8 cellular contexts compared by ENCODE assay signal in the genomic region with DNA sequence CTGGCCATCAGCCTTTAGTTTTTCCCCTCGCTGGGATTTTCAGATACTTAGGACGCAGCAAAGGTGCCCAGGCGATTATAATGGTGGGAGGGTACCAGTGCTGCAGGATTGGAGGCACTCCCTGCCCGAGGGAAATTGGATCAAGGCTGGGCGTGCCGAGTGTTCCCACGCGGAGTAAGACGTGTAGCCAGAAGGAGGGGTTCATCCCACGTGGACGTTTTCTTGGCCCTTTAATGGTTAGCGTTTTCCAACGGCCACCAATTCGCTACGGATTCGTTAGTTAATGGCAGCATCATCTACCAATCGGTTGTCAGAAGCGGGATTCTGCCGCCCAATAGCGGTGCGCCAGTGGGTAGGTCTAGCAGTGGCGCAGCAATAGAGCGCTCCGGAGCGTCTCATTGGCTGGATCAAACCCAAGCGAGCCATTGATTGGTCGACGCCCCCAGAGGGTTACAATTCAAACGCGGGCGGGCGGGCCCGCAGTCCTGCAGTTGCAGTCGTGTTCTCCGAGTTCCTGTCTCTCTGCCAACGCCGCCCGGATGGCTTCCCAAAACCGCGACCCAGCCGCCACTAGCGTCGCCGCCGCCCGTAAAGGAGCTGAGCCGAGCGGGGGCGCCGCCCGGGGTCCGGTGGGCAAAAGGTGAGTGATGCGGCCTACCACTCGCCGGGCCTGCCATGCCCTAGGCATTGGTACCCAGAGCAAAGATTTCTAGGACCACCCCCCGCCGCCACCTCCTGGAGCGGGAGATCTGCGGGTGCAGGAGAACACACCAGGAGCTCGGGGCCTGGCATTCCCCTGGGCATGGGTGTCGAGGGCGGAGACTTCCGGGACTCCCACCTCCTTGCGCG. TPM values are rescaled to one million over a fixed set of nuclear protein-coding genes. Genes with fewer than 3 reads are reported as not detected.
DNase-seq lines count a peak whose midpoint lies in the region; ATAC-seq, FAIRE-seq and TF ChIP-seq lines count a peak whose summit lies in the region.

A gene (plus strand): TSS at position 488 of the 849 bp plus-strand sequence. CDS start 52 bp downstream, at position 540.

- peak within 1 kb of the TSS; percentile 87 for H3K4me3 Mint-ChIP-seq in T-helper 17 cell

- DNase-seq in GM13977 (ENCODE audit: low spot score) (peak; percentile 98), NCI-H1694 (lab: John Stamatoyannopoulos, UW) (peak; percentile 99), T-helper 17 cell (peak; percentile 84 to 89 (median 89)), amygdala (lab: John Stamatoyannopoulos, UW) (peak; percentile 81 to 100 (median 96)), left ventricle myocardium superior (peak; percentile 96), prostate gland (ENCODE audit: low spot score) (peak; percentile 99), urothelium cell line (ENCODE audit: low spot score) (peak; percentile 99)

- peaks cover 4% of the 10 kb centered on the region for H3K4me1 ChIP-seq in prostate gland (replicated peaks)

- WGBS in prostate gland = under 1% methylated on average over 65 of the region's 65 CpGs

- no peak for TF ChIP-seq POLR2A in prostate gland (IDR thresholded peaks at IDR 0.05)

- peaks cover 4% of the 10 kb centered on the region for H3K36me3 Mint-ChIP-seq in T-helper 17 cell (ENCODE audit: low read depth)

- intact Hi-C loops in left ventricle myocardium superior (cut with micrococcal nuclease) (no loop called here), prostate gland (cut with DNase I) (no loop called here)

- in situ Hi-C loops in GM13977 (cut with MboI; ENCODE audit: low pct_unique_long_range_greater_than_20kb, low sequenced_read_pairs, unreplicated experiment) = no loop called here

- peaks cover 17% of the 10 kb centered on the region for H3K4me1 Mint-ChIP-seq in T-helper 17 cell

- peak within 1 kb of the TSS; percentile 75 for H3K27ac Mint-ChIP-seq in T-helper 17 cell

- no peak for TF ChIP-seq CTCF in GM13977 (IDR thresholded peaks at IDR 0.05; ENCODE audit: extremely low read depth, insufficient read depth, missing control alignments)
- no peak for TF ChIP-seq CTCF in prostate gland (IDR thresholded peaks at IDR 0.05)

- H3K27me3 Mint-ChIP-seq in T-helper 17 cell = no peaks in the 10 kb centered on the region

- H3K27me3 ChIP-seq in prostate gland (replicated peaks; ENCODE audit: insufficient read depth) = no peaks in the 10 kb centered on the region

- H3K27ac ChIP-seq in prostate gland = no peak within 1 kb of the TSS

- peaks cover 0 to 5% of the 10 kb centered on the region in 2 donors for H3K36me3 ChIP-seq in prostate gland

- peak within 1 kb of the TSS; percentile 28 to 45 for H3K4me3 ChIP-seq in prostate gland

- H3K9me3 ChIP-seq in T-helper 17 cell (ENCODE audit: control insufficient read depth, low read length, poor library complexity, severe bottlenecking) (no peaks in the 10 kb centered on the region), prostate gland (no peaks in the 10 kb centered on the region)

- ATAC-seq in HG02884 (IDR thresholded peaks at IDR 0.05; ENCODE audit: unreplicated experiment) (peak; percentile 96), T-helper 17 cell (peak; percentile 100), left ventricle myocardium superior (peak; percentile 99)

- peak; percentile 87 for FAIRE-seq in urothelium cell line (lab: Jason Lieb, UNC)

RNA-seq across cellular contexts. Expression of the gene that starts here (rescaled TPM):
- total RNA-seq in T-helper 17 cell = 1 to 10 TPM in 1 of 2 donors, not detected in 1; 1.4 TPM
- total RNA-seq in left ventricle myocardium superior = 1.0 TPM
- 10 to 100 TPM in 1 of 2 donors, 1 to 10 TPM in 1; 2.2 to 10.9 TPM for total RNA-seq in prostate gland
